ENCODE assay signal across 25 cellular contexts in genomic region chr14:68332011-68332410, GRCh38.
"Had no signal": no experiment of that assay in that cellular context is flagged by ENCODE, and none has a peak within 500 bp of the region (broad histone marks: within the 10 kb centered on the region; RNA-seq: fewer than 3 reads in every experiment).

No MANE protein-coding gene starts in this region.

- H3K4me3 ChIP-seq: coronary artery, gastroesophageal sphincter, heart left ventricle, lung, transverse colon, uterus had no signal

- H3K27me3 Mint-ChIP-seq: activated naive CD8-positive, alpha-beta T cell treated with anti-CD3 and anti-CD28 coated beads, Interleukin-2, amount 10 ng/mL, durations not matched to agents 7 days and 5 days; stimulated activated naive B cell treated with anti-CD40 and anti-IgM and Interleukin-4, amounts not matched to agents 10 μg/mL and 1 μg/mL and 100 μg/mL, for 72 hours had no signal

- H3K9me3 ChIP-seq: gastroesophageal sphincter, heart left ventricle, transverse colon, uterus had no signal

- H3K27ac Mint-ChIP-seq: activated naive CD4-positive, alpha-beta T cell treated with anti-CD3 and anti-CD28 coated beads for 36 hours; activated naive CD8-positive, alpha-beta T cell treated with anti-CD3 and anti-CD28 coated beads, Interleukin-2, amount 10 ng/mL, durations not matched to agents 7 days and 5 days; endodermal cell; natural killer cell had no signal

- H3K27ac ChIP-seq: coronary artery, gastroesophageal sphincter, heart left ventricle had no signal

- H3K4me3 Mint-ChIP-seq: activated naive CD4-positive, alpha-beta T cell treated with anti-CD3 and anti-CD28 coated beads for 36 hours; activated naive CD8-positive, alpha-beta T cell treated with anti-CD3 and anti-CD28 coated beads, Interleukin-2, amount 10 ng/mL, durations not matched to agents 7 days and 5 days; activated T-cell treated with anti-CD3 and anti-CD28 coated beads, Interleukin-2, amount 50 U/mL, for 4 hours; endodermal cell; natural killer cell; stimulated activated naive B cell treated with anti-CD40 and anti-IgM and Interleukin-4, amounts not matched to agents 10 μg/mL and 1 μg/mL and 100 μg/mL, for 72 hours had no signal

- H3K36me3 ChIP-seq: gastroesophageal sphincter, heart left ventricle, transverse colon, uterus had no signal

- ATAC-seq: activated T-cell treated with anti-CD3 and anti-CD28 coated beads, Interleukin-2, amount 50 U/mL, for 4 hours; gastroesophageal sphincter; heart left ventricle; left lobe of liver; natural killer cell; sciatic nerve; stimulated activated naive B cell treated with anti-CD40 and anti-IgM and Interleukin-4, amounts not matched to agents 10 μg/mL and 1 μg/mL and 100 μg/mL, for 72 hours had no signal

- H3K4me1 ChIP-seq: gastroesophageal sphincter, uterus had no signal

- DNase-seq: activated CD4-positive, alpha-beta T cell treated with anti-CD3 and anti-CD28 coated beads for 4 hours; activated CD4-positive, alpha-beta T cell treated with anti-CD3 and anti-CD28 coated beads, Interleukin-2, amount 50 U/mL, for 48 hours; activated CD8-positive, alpha-beta memory T cell treated with anti-CD3 and anti-CD28 coated beads, Interleukin-2, amount 50 U/mL, for 48 hours; activated naive CD4-positive, alpha-beta T cell treated with anti-CD3 and anti-CD28 coated beads for 36 hours; activated naive CD8-positive, alpha-beta T cell treated with anti-CD3 and anti-CD28 coated beads, Interleukin-2, amount 10 ng/mL, durations not matched to agents 7 days and 5 days; activated T-cell treated with anti-CD3 and anti-CD28 coated beads, Interleukin-2, amount 50 U/mL, for 4 hours; amniotic stem cell; cerebellar nuclear complex; endodermal cell; heart left ventricle; kidney; natural killer cell; nucleus accumbens; posterior cingulate gyrus; small intestine; stimulated activated CD4-positive, alpha-beta T cell treated with anti-CD3 and anti-CD28 coated beads, Interleukin-2, amount 100 ng/mL, for 24 hours; stimulated activated naive B cell treated with anti-CD40 and anti-IgM and Interleukin-4, amounts not matched to agents 10 μg/mL and 1 μg/mL and 100 μg/mL, for 72 hours; T-helper 9 cell; transverse colon; uterus had no signal

- H3K9me3 Mint-ChIP-seq: activated naive CD4-positive, alpha-beta T cell treated with anti-CD3 and anti-CD28 coated beads for 36 hours; activated naive CD8-positive, alpha-beta T cell treated with anti-CD3 and anti-CD28 coated beads, Interleukin-2, amount 10 ng/mL, durations not matched to agents 7 days and 5 days; activated T-cell treated with anti-CD3 and anti-CD28 coated beads, Interleukin-2, amount 50 U/mL, for 4 hours; endodermal cell; natural killer cell; stimulated activated naive B cell treated with anti-CD40 and anti-IgM and Interleukin-4, amounts not matched to agents 10 μg/mL and 1 μg/mL and 100 μg/mL, for 72 hours had no signal

- H3K36me3 Mint-ChIP-seq: natural killer cell; stimulated activated naive B cell treated with anti-CD40 and anti-IgM and Interleukin-4, amounts not matched to agents 10 μg/mL and 1 μg/mL and 100 μg/mL, for 72 hours had no signal

- H3K27me3 ChIP-seq: gastroesophageal sphincter, heart left ventricle, transverse colon, uterus had no signal
